In genomic region chr17:28584434-28584833, GRCh38 we compare ENCODE assay signal across 32 cellular contexts.
"Had no signal": no experiment of that assay in that cellular context is flagged by ENCODE, and none has a peak within 500 bp of the region (broad histone marks: within the 10 kb centered on the region; RNA-seq: fewer than 3 reads in every experiment).

No MANE protein-coding gene starts in this region.

- H3K4me3 ChIP-seq: ovary, psoas muscle, right lobe of liver, sigmoid colon, skin epidermis, smooth muscle cell, spleen, suprapubic skin, testis, tibial artery, transverse colon, vagina had no signal

- H3K4me1 Mint-ChIP-seq: natural killer cell; nephron; stimulated activated memory B cell treated with anti-CD40 and anti-IgM and Interleukin-4, amounts not matched to agents 10 μg/mL and 1 μg/mL and 100 μg/mL, for 72 hours; stimulated activated naive CD8-positive, alpha-beta T cell treated with anti-CD3 and anti-CD28 coated beads, Interleukin-15, amount 100 ng/mL, for 72 hours had no signal

- H3K36me3 ChIP-seq: ovary had no signal

- H3K36me3 Mint-ChIP-seq: natural killer cell had no signal

- H3K27ac ChIP-seq: neutrophil, ovary, parathyroid adenoma, psoas muscle, right lobe of liver, sigmoid colon, skin epidermis, spleen, suprapubic skin, testis, tibial artery, transverse colon, vagina had no signal

- ATAC-seq: naive thymus-derived CD4-positive, alpha-beta T cell; natural killer cell; psoas muscle; right cardiac atrium; right lobe of liver; stimulated activated memory B cell treated with anti-CD40 and anti-IgM and Interleukin-4, amounts not matched to agents 10 μg/mL and 1 μg/mL and 100 μg/mL, for 72 hours; stimulated activated naive CD8-positive, alpha-beta T cell treated with anti-CD3 and anti-CD28 coated beads, Interleukin-15, amount 100 ng/mL, for 72 hours; stimulated activated naive CD8-positive, alpha-beta T cell treated with anti-CD3 and anti-CD28 coated beads, Interleukin-15, Interleukin-2, amounts not matched to agents 100 U/mL and 50 U/mL, for 24 hours had no signal

- H3K9me3 ChIP-seq: neutrophil, ovary, psoas muscle, right lobe of liver, sigmoid colon, spleen, suprapubic skin, testis, tibial artery, transverse colon, vagina had no signal

- H3K27ac Mint-ChIP-seq: natural killer cell; nephron; stimulated activated memory B cell treated with anti-CD40 and anti-IgM and Interleukin-4, amounts not matched to agents 10 μg/mL and 1 μg/mL and 100 μg/mL, for 72 hours; stimulated activated naive CD8-positive, alpha-beta T cell treated with anti-CD3 and anti-CD28 coated beads, Interleukin-15, amount 100 ng/mL, for 72 hours; type B pancreatic cell had no signal

- H3K9ac ChIP-seq: parathyroid adenoma had no signal

- H3K79me2 ChIP-seq: parathyroid adenoma had no signal

- H3K9me3 Mint-ChIP-seq: naive thymus-derived CD4-positive, alpha-beta T cell; natural killer cell; nephron; stimulated activated memory B cell treated with anti-CD40 and anti-IgM and Interleukin-4, amounts not matched to agents 10 μg/mL and 1 μg/mL and 100 μg/mL, for 72 hours; stimulated activated naive CD8-positive, alpha-beta T cell treated with anti-CD3 and anti-CD28 coated beads, Interleukin-15, amount 100 ng/mL, for 72 hours; type B pancreatic cell had no signal

- H3K4me2 ChIP-seq: smooth muscle cell had no signal

- H3K4me1 ChIP-seq: parathyroid adenoma, psoas muscle, right lobe of liver, sigmoid colon, suprapubic skin, testis, tibial artery, transverse colon, vagina had no signal

- H3K27me3 Mint-ChIP-seq: naive thymus-derived CD4-positive, alpha-beta T cell; progenitor cell of endocrine pancreas; stimulated activated memory B cell treated with anti-CD40 and anti-IgM and Interleukin-4, amounts not matched to agents 10 μg/mL and 1 μg/mL and 100 μg/mL, for 72 hours; stimulated activated naive CD8-positive, alpha-beta T cell treated with anti-CD3 and anti-CD28 coated beads, Interleukin-15, amount 100 ng/mL, for 72 hours; type B pancreatic cell had no signal

- H2AFZ ChIP-seq: parathyroid adenoma had no signal

- H3K4me3 Mint-ChIP-seq: naive thymus-derived CD4-positive, alpha-beta T cell; natural killer cell; nephron; stimulated activated memory B cell treated with anti-CD40 and anti-IgM and Interleukin-4, amounts not matched to agents 10 μg/mL and 1 μg/mL and 100 μg/mL, for 72 hours; stimulated activated naive CD8-positive, alpha-beta T cell treated with anti-CD3 and anti-CD28 coated beads, Interleukin-15, amount 100 ng/mL, for 72 hours; type B pancreatic cell had no signal

- H3K27me3 ChIP-seq: neutrophil, ovary, right lobe of liver, sigmoid colon, spleen, suprapubic skin, testis, tibial artery, transverse colon, vagina had no signal

- DNase-seq: naive thymus-derived CD4-positive, alpha-beta T cell; natural killer cell; nucleus accumbens; ovary; posterior cingulate gyrus; psoas muscle; right cardiac atrium; right lobe of liver; spleen; stimulated activated CD4-positive, alpha-beta T cell treated with anti-CD3 and anti-CD28 coated beads, Interleukin-12 subunit alpha, Interleukin-12 subunit beta, amount 100 ng/mL, for 4 hours; stimulated activated CD4-positive, alpha-beta T cell treated with anti-CD3 and anti-CD28 coated beads, Interleukin-1b, Interleukin-23, amount 100 ng/mL, for 48 hours; stimulated activated CD4-positive, alpha-beta T cell treated with anti-CD3 and anti-CD28 coated beads, Interleukin-4, amount 100 ng/mL, for 1 hour; stimulated activated CD4-positive, alpha-beta T cell treated with anti-CD3 and anti-CD28 coated beads, Interleukin-4, amount 100 ng/mL, for 4 hours; stimulated activated CD8-positive, alpha-beta memory T cell treated with anti-CD3 and anti-CD28 coated beads, Interleukin-4, amount 100 ng/mL, for 48 hours; stimulated activated naive CD4-positive, alpha-beta T cell; stimulated activated naive CD8-positive, alpha-beta T cell treated with anti-CD3 and anti-CD28 coated beads, Interleukin-15, amount 100 ng/mL, for 72 hours; stimulated activated naive CD8-positive, alpha-beta T cell treated with anti-CD3 and anti-CD28 coated beads, Interleukin-15, Interleukin-2, amounts not matched to agents 100 U/mL and 50 U/mL, for 24 hours; substantia nigra; testis; tibial artery; transverse colon had no signal
